29 cellular contexts compared by ENCODE assay signal in genomic region chr12:47852096-47852571, GRCh38. TPM values are rescaled to one million over a fixed set of nuclear protein-coding genes. Genes with fewer than 3 reads are reported as not detected.
DNase-seq lines count a peak whose midpoint lies in the region; ATAC-seq, FAIRE-seq and TF ChIP-seq lines count a peak whose summit lies in the region.
"Had no signal": no experiment of that assay in that cellular context is flagged by ENCODE, and none has a peak within 500 bp of the region (broad histone marks: within the 10 kb centered on the region; RNA-seq: fewer than 3 reads in every experiment).

No MANE protein-coding gene starts in this region.

- H3K36me3 ChIP-seq in GM23338 (ENCODE audit: insufficient read depth) (no peaks in the 10 kb centered on the region), bronchial epithelial cell (ENCODE audit: control insufficient read depth, insufficient read depth, low read length) (peaks cover 16% of the 10 kb centered on the region), mesodermal cell (ENCODE audit: control insufficient read depth, insufficient read depth, low read length) (no peaks in the 10 kb centered on the region)
- H3K36me3 ChIP-seq: colonic mucosa, prostate gland, thoracic aorta had no signal

- no peaks in the 10 kb centered on the region for H3K9me3 ChIP-seq in mesodermal cell (ENCODE audit: control insufficient read depth, low read length)
- H3K9me3 ChIP-seq: colonic mucosa, prostate gland, SK-N-SH, thoracic aorta had no signal

- no peaks in the 10 kb centered on the region for H3F3A ChIP-seq in GM23338 (replicated peaks; ENCODE audit: low read depth)

- H4K20me1 ChIP-seq in GM23338 (replicated peaks; ENCODE audit: insufficient read depth): no peaks in the 10 kb centered on the region; the same call in none of the 2 replicates

- H3K9me3 Mint-ChIP-seq in GM23338: no peaks in the 10 kb centered on the region
- H3K9me3 Mint-ChIP-seq: activated naive CD8-positive, alpha-beta T cell treated with anti-CD3 and anti-CD28 coated beads, Interleukin-2, amount 10 ng/mL, durations not matched to agents 7 days and 5 days; activated T-cell treated with anti-CD3 and anti-CD28 coated beads, Interleukin-2, amount 50 U/mL, for 72 hours; brain; CD8-positive, alpha-beta T cell; neural crest cell; stimulated activated memory B cell treated with anti-CD40 and anti-IgM and Interleukin-4, amounts not matched to agents 10 μg/mL and 1 μg/mL and 100 μg/mL, for 72 hours had no signal

- no peak overlapping the region for H3K4me3 Mint-ChIP-seq in GM23338
- H3K4me3 Mint-ChIP-seq: activated naive CD8-positive, alpha-beta T cell treated with anti-CD3 and anti-CD28 coated beads, Interleukin-2, amount 10 ng/mL, durations not matched to agents 7 days and 5 days; activated T-cell treated with anti-CD3 and anti-CD28 coated beads, Interleukin-2, amount 50 U/mL, for 72 hours; brain; CD8-positive, alpha-beta T cell; neural crest cell; stimulated activated memory B cell treated with anti-CD40 and anti-IgM and Interleukin-4, amounts not matched to agents 10 μg/mL and 1 μg/mL and 100 μg/mL, for 72 hours had no signal

- DNase-seq in D721Med (ENCODE audit: insufficient read length, low spot score) (peak; percentile 10), GM23338 (ENCODE audit: low spot score) (no peak), bronchial epithelial cell (ENCODE audit: low read depth) (no peak), hypothalamus (lab: John Stamatoyannopoulos, UW) (no peak)
- DNase-seq: activated CD8-positive, alpha-beta memory T cell treated with anti-CD3 and anti-CD28 coated beads for 24 hours; activated naive CD8-positive, alpha-beta T cell treated with anti-CD3 and anti-CD28 coated beads, Interleukin-2, amount 10 ng/mL, durations not matched to agents 7 days and 5 days; activated T-cell treated with anti-CD3 and anti-CD28 coated beads, Interleukin-2, amount 50 U/mL, for 72 hours; CD8-positive, alpha-beta T cell; colonic mucosa; GDM1; KG1; NCI-H1436 treated with DMSO at 0.1 percent for 48 hours; NCI-H510A treated with DMSO at 0.1 percent for 48 hours; SK-N-SH; stimulated activated CD4-positive, alpha-beta T cell treated with anti-CD3 and anti-CD28 coated beads, Interleukin-2, amount 100 ng/mL, for 24 hours; T1000 had no signal

- H2AFZ ChIP-seq in GM23338: no peak overlapping the region

- H3K27ac ChIP-seq in GM23338 (ENCODE audit: low read depth) (no peak overlapping the region), mesodermal cell (ENCODE audit: low read depth, low read length, severe bottlenecking) (peak overlapping the region; percentile 45)
- H3K27ac ChIP-seq: colonic mucosa, prostate gland, thoracic aorta had no signal

- peak; percentile 61 for ATAC-seq in GM23338
- no peak for ATAC-seq in HG02798 (IDR thresholded peaks at IDR 0.05; ENCODE audit: poor library complexity, unreplicated experiment)
- no peak for ATAC-seq in HG02571 (IDR thresholded peaks at IDR 0.05; ENCODE audit: unreplicated experiment)
- ATAC-seq: activated CD4-positive, CD25-positive, alpha-beta regulatory T cell treated with anti-CD3 and anti-CD28 coated beads, Interleukin-2, amount 50 U/mL, for 24 hours; CD8-positive, alpha-beta T cell had no signal

- no peaks in the 10 kb centered on the region; the same call in 1 of the 2 replicates for H3K9me2 ChIP-seq in GM23338 (ENCODE audit: insufficient read depth)
- H3K9me2 ChIP-seq: SK-N-SH had no signal

- TF ChIP-seq CTCF in D721Med (IDR thresholded peaks at IDR 0.05; ENCODE audit: insufficient read depth, missing control alignments): no peak
- no peak for TF ChIP-seq CTCF in GM23338 (conservative IDR thresholded peaks at IDR 0.05; ENCODE audit: low read depth in 2 of 2)
- no peak for TF ChIP-seq CTCF in bronchial epithelial cell (IDR thresholded peaks at IDR 0.05; ENCODE audit: insufficient read depth, low read length, severe bottlenecking)

- FAIRE-seq in D721Med (lab: Jason Lieb, UNC) (no peak), bronchial epithelial cell (lab: Jason Lieb, UNC) (peak; percentile 89)
- FAIRE-seq: GM18507, H54, RCC 7860 had no signal

- H3K27ac Mint-ChIP-seq in GM23338: no peak overlapping the region
- H3K27ac Mint-ChIP-seq: activated naive CD8-positive, alpha-beta T cell treated with anti-CD3 and anti-CD28 coated beads, Interleukin-2, amount 10 ng/mL, durations not matched to agents 7 days and 5 days; activated T-cell treated with anti-CD3 and anti-CD28 coated beads, Interleukin-2, amount 50 U/mL, for 72 hours; CD8-positive, alpha-beta T cell; stimulated activated memory B cell treated with anti-CD40 and anti-IgM and Interleukin-4, amounts not matched to agents 10 μg/mL and 1 μg/mL and 100 μg/mL, for 72 hours had no signal

- peaks cover 11% of the 10 kb centered on the region for H3K27me3 Mint-ChIP-seq in GM23338 (ENCODE audit: insufficient read depth, low read depth, poor library complexity)
- H3K27me3 Mint-ChIP-seq: activated naive CD8-positive, alpha-beta T cell treated with anti-CD3 and anti-CD28 coated beads, Interleukin-2, amount 10 ng/mL, durations not matched to agents 7 days and 5 days; stimulated activated memory B cell treated with anti-CD40 and anti-IgM and Interleukin-4, amounts not matched to agents 10 μg/mL and 1 μg/mL and 100 μg/mL, for 72 hours had no signal

- H3K4me1 ChIP-seq in GM23338 (ENCODE audit: insufficient read depth): no peaks in the 10 kb centered on the region
- peaks cover 28% of the 10 kb centered on the region for H3K4me1 ChIP-seq in mesodermal cell (ENCODE audit: control insufficient read depth, insufficient read depth, low read length, poor library complexity, severe bottlenecking)
- H3K4me1 ChIP-seq: colonic mucosa, prostate gland had no signal

- H3K79me2 ChIP-seq in GM23338 (replicated peaks; ENCODE audit: insufficient read depth): no peaks in the 10 kb centered on the region

- H3K36me3 Mint-ChIP-seq in GM23338 (ENCODE audit: low read depth): no peaks in the 10 kb centered on the region
- H3K36me3 Mint-ChIP-seq: brain; CD8-positive, alpha-beta T cell had no signal

- no peaks in the 10 kb centered on the region for H3K27me3 ChIP-seq in GM23338 (ENCODE audit: insufficient read depth)
- no peaks in the 10 kb centered on the region for H3K27me3 ChIP-seq in bronchial epithelial cell (ENCODE audit: control insufficient read depth, insufficient read depth, low read length)
- H3K27me3 ChIP-seq: colonic mucosa had no signal

- H3K4me3 ChIP-seq in GM23338 (no peak overlapping the region), bronchial epithelial cell (ENCODE audit: low read depth, low read length) (no peak overlapping the region), mesodermal cell (ENCODE audit: extremely low read depth, insufficient read depth, low read length, poor library complexity, severe bottlenecking) (no peak overlapping the region)
- H3K4me3 ChIP-seq: colonic mucosa, prostate gland, skin epidermis, thoracic aorta had no signal

- WGBS in mesodermal cell (ENCODE audit: insufficient coverage in 2 of 2), 2 experiments: 71 to 89% methylated on average over 8 to 9 of the region's 10 CpGs

- peaks cover 20% of the 10 kb centered on the region for H3K4me1 Mint-ChIP-seq in GM23338
- H3K4me1 Mint-ChIP-seq: neural crest cell; stimulated activated memory B cell treated with anti-CD40 and anti-IgM and Interleukin-4, amounts not matched to agents 10 μg/mL and 1 μg/mL and 100 μg/mL, for 72 hours had no signal

- no peak overlapping the region for H3K4me2 ChIP-seq in GM23338
- H3K4me2 ChIP-seq: SK-N-SH had no signal

TF ChIP-seq in GM23338, 12 proteins besides CTCF, POLR2A, EP300 and RAD21 (continues in another document):
- TF ChIP-seq ZNF331 (CRISPR knock-in tag; IDR thresholded peaks at IDR 0.05; ENCODE audit: low read depth) (no peak), POLR2AphosphoS5 (IDR thresholded peaks at IDR 0.05; ENCODE audit: low read depth) (no peak)

RNA-seq across cellular contexts. Expression of gene HDAC7, which starts 32.4 kb away (rescaled TPM):
- 55.1 and 60.1 TPM in 2 replicates for total RNA-seq in GM23338 (2014; rRNA removed; shearing (Covaris generic))
- polyA plus RNA-seq in GM23338 (2016; fragmentation: Nextera tagmentation; extraction: Ambion mirVana): 37.3 and 41.3 TPM in 2 replicates
- 7.1 and 9.0 TPM in 2 replicates for total RNA-seq in bronchial epithelial cell
- polyA plus RNA-seq in mesodermal cell (2013, experiment 1 of 2): 118 TPM
- polyA plus RNA-seq in mesodermal cell (2013, experiment 2 of 2): 98.0 TPM

RNA-seq across cellular contexts. Expression of gene VDR, which starts 52.7 kb away (rescaled TPM):
- total RNA-seq in GM23338 (2014; rRNA removed; shearing (Covaris generic)): 1.1 and 1.4 TPM in 2 replicates
- 0.35 and 0.37 TPM in 2 replicates for polyA plus RNA-seq in GM23338 (2016; fragmentation: Nextera tagmentation; extraction: Ambion mirVana)
- 3.2 and 3.4 TPM in 2 replicates for total RNA-seq in bronchial epithelial cell
- 1.2 TPM for polyA plus RNA-seq in mesodermal cell (2013, experiment 1 of 2)
- polyA plus RNA-seq in mesodermal cell (2013, experiment 2 of 2): 0.81 TPM
- total RNA-seq: neural crest cell had no signal
